ENCODE assay signal across 2 cellular contexts in the genomic region with DNA sequence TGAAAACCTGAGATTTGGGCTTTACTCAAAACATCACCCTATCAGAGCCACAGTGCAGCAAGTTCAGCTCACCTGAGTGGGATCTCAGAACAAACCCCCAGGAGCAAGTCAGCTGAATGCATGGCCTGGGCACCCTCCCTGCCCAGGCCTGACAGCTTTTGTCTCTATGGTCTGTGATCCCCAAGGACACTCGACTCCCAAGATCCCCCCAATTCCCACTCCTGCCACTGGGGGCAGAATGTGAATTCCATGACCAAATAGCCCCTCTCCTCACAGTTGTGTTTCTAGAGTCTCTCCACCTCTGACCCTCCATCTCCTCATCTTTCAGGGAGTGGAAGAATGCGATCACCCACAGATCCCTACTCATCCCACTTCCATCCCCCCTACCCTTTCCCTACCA.
TF ChIP-seq lines count a peak whose summit lies in the region.

No MANE protein-coding gene starts in this region.

TF ChIP-seq in SK-N-SH, 30 proteins besides CTCF, POLR2A, EP300 and RAD21 (continued from another document):
- TF ChIP-seq, protein P1, sequence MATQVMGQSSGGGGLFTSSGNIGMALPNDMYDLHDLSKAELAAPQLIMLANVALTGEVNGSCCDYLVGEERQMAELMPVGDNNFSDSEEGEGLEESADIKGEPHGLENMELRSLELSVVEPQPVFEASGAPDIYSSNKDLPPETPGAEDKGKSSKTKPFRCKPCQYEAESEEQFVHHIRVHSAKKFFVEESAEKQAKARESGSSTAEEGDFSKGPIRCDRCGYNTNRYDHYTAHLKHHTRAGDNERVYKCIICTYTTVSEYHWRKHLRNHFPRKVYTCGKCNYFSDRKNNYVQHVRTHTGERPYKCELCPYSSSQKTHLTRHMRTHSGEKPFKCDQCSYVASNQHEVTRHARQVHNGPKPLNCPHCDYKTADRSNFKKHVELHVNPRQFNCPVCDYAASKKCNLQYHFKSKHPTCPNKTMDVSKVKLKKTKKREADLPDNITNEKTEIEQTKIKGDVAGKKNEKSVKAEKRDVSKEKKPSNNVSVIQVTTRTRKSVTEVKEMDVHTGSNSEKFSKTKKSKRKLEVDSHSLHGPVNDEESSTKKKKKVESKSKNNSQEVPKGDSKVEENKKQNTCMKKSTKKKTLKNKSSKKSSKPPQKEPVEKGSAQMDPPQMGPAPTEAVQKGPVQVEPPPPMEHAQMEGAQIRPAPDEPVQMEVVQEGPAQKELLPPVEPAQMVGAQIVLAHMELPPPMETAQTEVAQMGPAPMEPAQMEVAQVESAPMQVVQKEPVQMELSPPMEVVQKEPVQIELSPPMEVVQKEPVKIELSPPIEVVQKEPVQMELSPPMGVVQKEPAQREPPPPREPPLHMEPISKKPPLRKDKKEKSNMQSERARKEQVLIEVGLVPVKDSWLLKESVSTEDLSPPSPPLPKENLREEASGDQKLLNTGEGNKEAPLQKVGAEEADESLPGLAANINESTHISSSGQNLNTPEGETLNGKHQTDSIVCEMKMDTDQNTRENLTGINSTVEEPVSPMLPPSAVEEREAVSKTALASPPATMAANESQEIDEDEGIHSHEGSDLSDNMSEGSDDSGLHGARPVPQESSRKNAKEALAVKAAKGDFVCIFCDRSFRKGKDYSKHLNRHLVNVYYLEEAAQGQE (IDR thresholded peaks at IDR 0.05; ENCODE audit: low read depth, low read length) = no peak
- TF ChIP-seq, protein P2, sequence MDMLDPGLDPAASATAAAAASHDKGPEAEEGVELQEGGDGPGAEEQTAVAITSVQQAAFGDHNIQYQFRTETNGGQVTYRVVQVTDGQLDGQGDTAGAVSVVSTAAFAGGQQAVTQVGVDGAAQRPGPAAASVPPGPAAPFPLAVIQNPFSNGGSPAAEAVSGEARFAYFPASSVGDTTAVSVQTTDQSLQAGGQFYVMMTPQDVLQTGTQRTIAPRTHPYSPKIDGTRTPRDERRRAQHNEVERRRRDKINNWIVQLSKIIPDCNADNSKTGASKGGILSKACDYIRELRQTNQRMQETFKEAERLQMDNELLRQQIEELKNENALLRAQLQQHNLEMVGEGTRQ (IDR thresholded peaks at IDR 0.05; ENCODE audit: borderline replicate concordance, low read depth, low read length) = no peak
- no peak for TF ChIP-seq SMC3 (IDR thresholded peaks at IDR 0.05; ENCODE audit: low read depth, low read length)
- TF ChIP-seq FOXJ3 (CRISPR knock-in tag; IDR thresholded peaks at IDR 0.05) = no peak
- TF ChIP-seq MXI1 (IDR thresholded peaks at IDR 0.05; ENCODE audit: low read depth, low read length) = no peak
- no peak for TF ChIP-seq NRF1 (IDR thresholded peaks at IDR 0.05; ENCODE audit: low read depth, low read length)
TF ChIP-seq in SK-N-SH: peak in this region for 0.

TF ChIP-seq in SK-N-SH treated with all-trans-retinoic acid at 6 μM for 48 hours, 23 proteins besides CTCF, POLR2A, EP300 and RAD21 (continued from another document):
- TF ChIP-seq, protein P3, sequence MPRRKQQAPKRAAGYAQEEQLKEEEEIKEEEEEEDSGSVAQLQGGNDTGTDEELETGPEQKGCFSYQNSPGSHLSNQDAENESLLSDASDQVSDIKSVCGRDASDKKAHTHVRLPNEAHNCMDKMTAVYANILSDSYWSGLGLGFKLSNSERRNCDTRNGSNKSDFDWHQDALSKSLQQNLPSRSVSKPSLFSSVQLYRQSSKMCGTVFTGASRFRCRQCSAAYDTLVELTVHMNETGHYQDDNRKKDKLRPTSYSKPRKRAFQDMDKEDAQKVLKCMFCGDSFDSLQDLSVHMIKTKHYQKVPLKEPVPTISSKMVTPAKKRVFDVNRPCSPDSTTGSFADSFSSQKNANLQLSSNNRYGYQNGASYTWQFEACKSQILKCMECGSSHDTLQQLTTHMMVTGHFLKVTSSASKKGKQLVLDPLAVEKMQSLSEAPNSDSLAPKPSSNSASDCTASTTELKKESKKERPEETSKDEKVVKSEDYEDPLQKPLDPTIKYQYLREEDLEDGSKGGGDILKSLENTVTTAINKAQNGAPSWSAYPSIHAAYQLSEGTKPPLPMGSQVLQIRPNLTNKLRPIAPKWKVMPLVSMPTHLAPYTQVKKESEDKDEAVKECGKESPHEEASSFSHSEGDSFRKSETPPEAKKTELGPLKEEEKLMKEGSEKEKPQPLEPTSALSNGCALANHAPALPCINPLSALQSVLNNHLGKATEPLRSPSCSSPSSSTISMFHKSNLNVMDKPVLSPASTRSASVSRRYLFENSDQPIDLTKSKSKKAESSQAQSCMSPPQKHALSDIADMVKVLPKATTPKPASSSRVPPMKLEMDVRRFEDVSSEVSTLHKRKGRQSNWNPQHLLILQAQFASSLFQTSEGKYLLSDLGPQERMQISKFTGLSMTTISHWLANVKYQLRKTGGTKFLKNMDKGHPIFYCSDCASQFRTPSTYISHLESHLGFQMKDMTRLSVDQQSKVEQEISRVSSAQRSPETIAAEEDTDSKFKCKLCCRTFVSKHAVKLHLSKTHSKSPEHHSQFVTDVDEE (CRISPR knock-in tag; IDR thresholded peaks at IDR 0.05) = no peak
